Comparison of ENCODE assay signal across 25 cellular contexts in genomic region chr6:132344811-132345210, GRCh38. TPM values are rescaled to one million over a fixed set of nuclear protein-coding genes. Genes with fewer than 3 reads are reported as not detected.
"Had no signal": no experiment of that assay in that cellular context is flagged by ENCODE, and none has a peak within 500 bp of the region (broad histone marks: within the 10 kb centered on the region; RNA-seq: fewer than 3 reads in every experiment).

No MANE protein-coding gene starts in this region.

- H3K4me3 ChIP-seq: K562, Peyer's patch, SJSA1, SK-N-MC had no signal

- DNase-seq: Kasumi-1, MM.1S, NCI-H1048, NCI-H1105, NCI-H1417 treated with DMSO at 0.1 percent for 48 hours, NCI-H146, NCI-H1694 treated with DMSO at 0.1 percent for 48 hours, NCI-H1930, NCI-H2081, NCI-H2107, NCI-H2227 treated with DMSO at 0.1 percent for 48 hours, NCI-H524, NCI-H526 treated with DMSO at 0.1 percent for 48 hours, NCI-H748 treated with DMSO at 0.1 percent for 48 hours, PC-3, Peyer's patch, SIG-M5, T-helper 1 cell, T-helper 17 cell had no signal

- ATAC-seq: K562, PC-3, Right ventricle myocardium inferior, T-helper 17 cell had no signal

- H3K4me1 ChIP-seq: Peyer's patch, SJSA1 had no signal

- FAIRE-seq: K562 had no signal

- H3K4me2 ChIP-seq: KMS-11 had no signal

- H3K9ac ChIP-seq: KMS-11 had no signal

- H3K36me3 ChIP-seq: Peyer's patch, SJSA1 had no signal

- H3K27me3 ChIP-seq: Peyer's patch, SJSA1 had no signal

- H3K9me3 ChIP-seq: Peyer's patch had no signal

- H3K27ac ChIP-seq: KMS-11, Peyer's patch, SJSA1, SK-N-MC had no signal

RNA-seq across cellular contexts. Expression of gene MOXD1, which starts 56.5 kb away (rescaled TPM):
- total RNA-seq: K562, NCI-H460, T-helper 17 cell had no signal
- polyA plus RNA-seq: K562 had no signal
